17 cellular contexts compared by ENCODE assay signal in genomic region chr13:71663431-71663830, GRCh38.
A peak's percentile ranks its signal among the peaks of the same experiment; 100 is the strongest.
DNase-seq lines count a peak whose midpoint lies in the region; ATAC-seq, FAIRE-seq and TF ChIP-seq lines count a peak whose summit lies in the region.
"Had no signal": no experiment of that assay in that cellular context is flagged by ENCODE, and none has a peak within 500 bp of the region (broad histone marks: within the 10 kb centered on the region; RNA-seq: fewer than 3 reads in every experiment).

No MANE protein-coding gene starts in this region.

- H3K4me3 ChIP-seq in retinal pigment epithelial cell (ENCODE audit: low read length), result no peak overlapping the region
- H3K4me3 ChIP-seq: A549, GM12878 had no signal

- ATAC-seq in HG03039 (IDR thresholded peaks at IDR 0.05; ENCODE audit: unreplicated experiment), result no peak
- ATAC-seq: A549, GM12878 had no signal

- H3K27ac Mint-ChIP-seq in endothelial cell (ENCODE audit: unreplicated experiment), result peak overlapping the region; percentile 2
- H3K27ac Mint-ChIP-seq: CD4-positive, alpha-beta memory T cell; H9 had no signal

- H3K27me3 Mint-ChIP-seq in endothelial cell (ENCODE audit: unreplicated experiment), result peaks cover 3% of the 10 kb centered on the region
- H3K27me3 Mint-ChIP-seq: CD4-positive, alpha-beta memory T cell had no signal

- H3K4me3 Mint-ChIP-seq in endothelial cell (ENCODE audit: unreplicated experiment), result no peak overlapping the region
- H3K4me3 Mint-ChIP-seq: CD4-positive, alpha-beta memory T cell; H9 had no signal

- no peak for TF ChIP-seq CTCF in endothelial cell (IDR thresholded peaks at IDR 0.05; ENCODE audit: unreplicated experiment)
- TF ChIP-seq CTCF in retinal pigment epithelial cell (conservative IDR thresholded peaks at IDR 0.05; ENCODE audit: low read depth, low read length), result no peak
- TF ChIP-seq CTCF in GM13976 (IDR thresholded peaks at IDR 0.05; ENCODE audit: borderline replicate concordance, control extremely low read depth, extremely low read depth, insufficient read depth, missing control alignments), result no peak

- peaks cover 5% of the 10 kb centered on the region for H3K4me1 Mint-ChIP-seq in endothelial cell (ENCODE audit: unreplicated experiment)
- H3K4me1 Mint-ChIP-seq: CD4-positive, alpha-beta memory T cell had no signal

- in situ Hi-C loops in GM13976 (cut with MboI; ENCODE audit: low sequenced_read_pairs, unreplicated experiment), result no loop called here

- peak; percentile 2 for DNase-seq in ELR (ENCODE audit: low read depth)
- no peak for DNase-seq in endothelial cell (ENCODE audit: low spot score)
- peak; percentile 54 for DNase-seq in retinal pigment epithelial cell (ENCODE audit: low read depth)
- no peak for DNase-seq in GM13976 (ENCODE audit: low spot score)
- no peak for DNase-seq in DMS114 treated with DMSO at 0.1 percent for 48 hours (lab: John Stamatoyannopoulos, UW; ENCODE audit: unreplicated experiment)
- DNase-seq: AML-193; CD4-positive, alpha-beta memory T cell; DMS79 treated with DMSO at 0.1 percent for 48 hours; H9; IMR-90 had no signal

- no peaks in the 10 kb centered on the region for H3K9me3 Mint-ChIP-seq in endothelial cell (ENCODE audit: unreplicated experiment)
- H3K9me3 Mint-ChIP-seq: H9 had no signal

- peak; percentile 21 for FAIRE-seq in islet of Langerhans (lab: Jason Lieb, UNC)
- FAIRE-seq: A549, GM12878, GM19239, H1, HTR-8/SVneo had no signal

- H3K36me3 Mint-ChIP-seq in endothelial cell (ENCODE audit: low read depth, unreplicated experiment), result no peaks in the 10 kb centered on the region
- H3K36me3 Mint-ChIP-seq: CD4-positive, alpha-beta memory T cell had no signal

Comparison
In these comparisons a context has a peak if more than half of its experiments do, and no peak if none do; other contexts are left out.
1. DNase-seq: peak in ELR (single experiment) and retinal pigment epithelial cell (single experiment); none in endothelial cell (single experiment), GM13976 (single experiment) and DMS114 treated with DMSO at 0.1 percent for 48 hours (single experiment).